Comparison of ENCODE assay signal across 9 cellular contexts in the genomic region with DNA sequence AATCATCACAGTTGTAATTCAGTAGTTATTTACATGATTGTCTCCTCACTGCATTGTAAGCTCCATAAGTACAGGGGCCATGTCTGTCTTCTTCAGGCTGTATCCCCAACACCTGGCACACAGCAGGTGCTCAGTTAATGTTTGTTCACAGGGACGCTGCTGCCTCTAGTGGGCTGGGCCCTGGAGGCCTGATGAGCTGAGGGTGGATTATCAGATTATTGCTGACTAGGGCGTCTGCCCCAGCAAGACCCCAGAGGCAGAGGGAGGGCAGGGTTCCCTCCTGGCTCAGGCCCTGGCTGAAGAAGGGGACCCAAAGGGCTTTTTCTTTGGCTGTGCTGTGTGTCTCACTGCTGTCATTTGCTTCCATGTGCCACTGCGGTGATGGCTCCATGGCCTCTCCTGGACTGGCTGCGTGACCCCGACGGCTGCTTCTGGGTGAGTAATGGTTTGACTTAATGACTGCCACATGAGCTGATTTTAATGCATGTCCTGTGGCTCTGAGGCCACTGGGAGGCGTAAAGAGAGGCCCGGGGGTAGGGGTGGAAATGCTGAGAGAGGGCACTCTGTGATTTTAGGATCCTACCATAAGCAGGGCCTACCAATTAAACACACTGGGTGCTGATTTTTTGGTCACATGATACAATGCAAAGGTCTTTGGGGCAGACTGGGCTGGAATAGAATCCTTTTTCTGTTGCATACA. TPM values are rescaled to one million over a fixed set of nuclear protein-coding genes. Genes with fewer than 3 reads are reported as not detected.
DNase-seq lines count a peak whose midpoint lies in the region; ATAC-seq and TF ChIP-seq lines count a peak whose summit lies in the region.
"Had no signal": no experiment of that assay in that cellular context is flagged by ENCODE, and none has a peak within 500 bp of the region (broad histone marks: within the 10 kb centered on the region; RNA-seq: fewer than 3 reads in every experiment).

No MANE protein-coding gene starts in this region.

- H3K4me3 ChIP-seq in BE2C (ENCODE audit: low read depth, low read length) (no peak overlapping the region), H7 (ENCODE audit: insufficient read depth, low read depth, low read length) (no peak overlapping the region), coronary artery (no peak overlapping the region), left ventricle myocardium inferior (no peak overlapping the region)

- H3K36me3 Mint-ChIP-seq in WTC11, result no peaks in the 10 kb centered on the region

- H3K4me1 ChIP-seq in BE2C (no peaks in the 10 kb centered on the region), left ventricle myocardium inferior (peaks cover 31% of the 10 kb centered on the region)

- no peaks in the 10 kb centered on the region for H3K9me3 Mint-ChIP-seq in WTC11

- peak; percentile 36 for TF ChIP-seq CTCF in BE2C (IDR thresholded peaks at IDR 0.05; ENCODE audit: low read depth, low read length)
- peak; percentile 35; the same call in 1 of the 2 replicates for TF ChIP-seq CTCF in WTC11 (IDR thresholded peaks at IDR 0.05)
- TF ChIP-seq CTCF in coronary artery (IDR thresholded peaks at IDR 0.05), result no peak
- TF ChIP-seq CTCF in RWPE1 (conservative IDR thresholded peaks at IDR 0.05; ENCODE audit: low read depth), result no peak
- no peak for TF ChIP-seq CTCF in left ventricle myocardium inferior (IDR thresholded peaks at IDR 0.05; ENCODE audit: borderline replicate concordance)

- no peaks in the 10 kb centered on the region for H3K9me3 ChIP-seq in BE2C
- no peaks in the 10 kb centered on the region for H3K9me3 ChIP-seq in left ventricle myocardium inferior (replicated peaks)

- DNase-seq in BE2C (peak; percentile 22), H7 (peak; percentile 88), WTC11 (ENCODE audit: low spot score) (peak; percentile 64), iPS-NIHi11 (ENCODE audit: low spot score) (peak; percentile 66), coronary artery (ENCODE audit: low spot score) (no peak), RWPE1 (ENCODE audit: low spot score) (no peak), left ventricle myocardium inferior (no peak)
- DNase-seq: foreskin melanocyte had no signal

- peaks cover 16% of the 10 kb centered on the region for H3K4me1 Mint-ChIP-seq in WTC11

- no peaks in the 10 kb centered on the region for H3K27me3 ChIP-seq in BE2C
- peaks cover 4% of the 10 kb centered on the region; the same call in 1 of the 2 replicates for H3K27me3 ChIP-seq in H7 (ENCODE audit: control insufficient read depth, insufficient read depth, low read length)
- peaks cover 1% of the 10 kb centered on the region for H3K27me3 ChIP-seq in left ventricle myocardium inferior (ENCODE audit: low read depth)

- CTCF ChIA-PET in WTC11 (lab: Charles Lee) (interaction anchor here (0.5 to 3.2 kb wide), 44 partner anchors 8 to 1545 kb away, joined by 3 to 29 read pairs (median 4); a partner anchor contains a TSS), RWPE1 (lab: Yijun Ruan, JAX) (interaction anchor here (0.5 kb wide), 1 partner anchor 147 kb away, joined by 3 read pairs; no protein-coding TSS in a partner anchor)

- no peaks in the 10 kb centered on the region for H3K36me3 ChIP-seq in BE2C
- no peaks in the 10 kb centered on the region for H3K36me3 ChIP-seq in H7 (replicated peaks; ENCODE audit: control insufficient read depth, insufficient read depth, low read length)
- H3K36me3 ChIP-seq in left ventricle myocardium inferior, result no peaks in the 10 kb centered on the region

- H3K27me3 Mint-ChIP-seq in WTC11 (ENCODE audit: low read depth), result peaks cover 6% of the 10 kb centered on the region; the same call in 1 of the 2 replicates

- peak overlapping the region; percentile 71; the same call in 1 of the 2 replicates for H3K27ac Mint-ChIP-seq in WTC11

- H3K27ac ChIP-seq in coronary artery, result no peak overlapping the region
- no peak overlapping the region for H3K27ac ChIP-seq in RWPE1
- no peak overlapping the region for H3K27ac ChIP-seq in left ventricle myocardium inferior (replicated peaks)

- intact Hi-C loops in left ventricle myocardium inferior (cut with micrococcal nuclease), result no loop called here

- H3K4me3 Mint-ChIP-seq in WTC11, result no peak overlapping the region

- POLR2A ChIA-PET in WTC11 (lab: Charles Lee) (no interaction called here), RWPE1 (lab: Yijun Ruan, JAX; ENCODE audit: low non-redundant PET) (no interaction called here)

- peak; percentile 87 for ATAC-seq in WTC11
- ATAC-seq in GM18907 (IDR thresholded peaks at IDR 0.05; ENCODE audit: unreplicated experiment), result no peak

TF ChIP-seq in WTC11, 78 proteins besides CTCF, POLR2A, EP300 and RAD21:
- TF ChIP-seq FOXK1 (CRISPR knock-in tag; IDR thresholded peaks at IDR 0.05) (no peak), ZNF263 (CRISPR knock-in tag; IDR thresholded peaks at IDR 0.05; ENCODE audit: low read depth) (no peak), NFE2L1 (CRISPR knock-in tag; IDR thresholded peaks at IDR 0.05) (no peak), ZNF416 (CRISPR knock-in tag; IDR thresholded peaks at IDR 0.05) (no peak), CBFB (CRISPR knock-in tag; IDR thresholded peaks at IDR 0.05; ENCODE audit: low read depth) (no peak), GRHL2 (CRISPR knock-in tag; IDR thresholded peaks at IDR 0.05; ENCODE audit: insufficient replicate concordance, severe bottlenecking) (no peak), NFYB (CRISPR knock-in tag; conservative IDR thresholded peaks at IDR 0.05; ENCODE audit: low read depth) (no peak), RELA (CRISPR knock-in tag; IDR thresholded peaks at IDR 0.05; ENCODE audit: borderline replicate concordance) (no peak), ZBTB21 (CRISPR knock-in tag; IDR thresholded peaks at IDR 0.05; ENCODE audit: borderline replicate concordance) (no peak)
- TF ChIP-seq, protein P1, sequence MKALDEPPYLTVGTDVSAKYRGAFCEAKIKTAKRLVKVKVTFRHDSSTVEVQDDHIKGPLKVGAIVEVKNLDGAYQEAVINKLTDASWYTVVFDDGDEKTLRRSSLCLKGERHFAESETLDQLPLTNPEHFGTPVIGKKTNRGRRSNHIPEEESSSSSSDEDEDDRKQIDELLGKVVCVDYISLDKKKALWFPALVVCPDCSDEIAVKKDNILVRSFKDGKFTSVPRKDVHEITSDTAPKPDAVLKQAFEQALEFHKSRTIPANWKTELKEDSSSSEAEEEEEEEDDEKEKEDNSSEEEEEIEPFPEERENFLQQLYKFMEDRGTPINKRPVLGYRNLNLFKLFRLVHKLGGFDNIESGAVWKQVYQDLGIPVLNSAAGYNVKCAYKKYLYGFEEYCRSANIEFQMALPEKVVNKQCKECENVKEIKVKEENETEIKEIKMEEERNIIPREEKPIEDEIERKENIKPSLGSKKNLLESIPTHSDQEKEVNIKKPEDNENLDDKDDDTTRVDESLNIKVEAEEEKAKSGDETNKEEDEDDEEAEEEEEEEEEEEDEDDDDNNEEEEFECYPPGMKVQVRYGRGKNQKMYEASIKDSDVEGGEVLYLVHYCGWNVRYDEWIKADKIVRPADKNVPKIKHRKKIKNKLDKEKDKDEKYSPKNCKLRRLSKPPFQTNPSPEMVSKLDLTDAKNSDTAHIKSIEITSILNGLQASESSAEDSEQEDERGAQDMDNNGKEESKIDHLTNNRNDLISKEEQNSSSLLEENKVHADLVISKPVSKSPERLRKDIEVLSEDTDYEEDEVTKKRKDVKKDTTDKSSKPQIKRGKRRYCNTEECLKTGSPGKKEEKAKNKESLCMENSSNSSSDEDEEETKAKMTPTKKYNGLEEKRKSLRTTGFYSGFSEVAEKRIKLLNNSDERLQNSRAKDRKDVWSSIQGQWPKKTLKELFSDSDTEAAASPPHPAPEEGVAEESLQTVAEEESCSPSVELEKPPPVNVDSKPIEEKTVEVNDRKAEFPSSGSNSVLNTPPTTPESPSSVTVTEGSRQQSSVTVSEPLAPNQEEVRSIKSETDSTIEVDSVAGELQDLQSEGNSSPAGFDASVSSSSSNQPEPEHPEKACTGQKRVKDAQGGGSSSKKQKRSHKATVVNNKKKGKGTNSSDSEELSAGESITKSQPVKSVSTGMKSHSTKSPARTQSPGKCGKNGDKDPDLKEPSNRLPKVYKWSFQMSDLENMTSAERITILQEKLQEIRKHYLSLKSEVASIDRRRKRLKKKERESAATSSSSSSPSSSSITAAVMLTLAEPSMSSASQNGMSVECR (CRISPR knock-in tag; IDR thresholded peaks at IDR 0.05; ENCODE audit: borderline replicate concordance), result no peak
- TF ChIP-seq, protein P2, sequence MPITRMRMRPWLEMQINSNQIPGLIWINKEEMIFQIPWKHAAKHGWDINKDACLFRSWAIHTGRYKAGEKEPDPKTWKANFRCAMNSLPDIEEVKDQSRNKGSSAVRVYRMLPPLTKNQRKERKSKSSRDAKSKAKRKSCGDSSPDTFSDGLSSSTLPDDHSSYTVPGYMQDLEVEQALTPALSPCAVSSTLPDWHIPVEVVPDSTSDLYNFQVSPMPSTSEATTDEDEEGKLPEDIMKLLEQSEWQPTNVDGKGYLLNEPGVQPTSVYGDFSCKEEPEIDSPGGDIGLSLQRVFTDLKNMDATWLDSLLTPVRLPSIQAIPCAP (CRISPR knock-in tag; IDR thresholded peaks at IDR 0.05), result no peak
- TF ChIP-seq, protein P3, sequence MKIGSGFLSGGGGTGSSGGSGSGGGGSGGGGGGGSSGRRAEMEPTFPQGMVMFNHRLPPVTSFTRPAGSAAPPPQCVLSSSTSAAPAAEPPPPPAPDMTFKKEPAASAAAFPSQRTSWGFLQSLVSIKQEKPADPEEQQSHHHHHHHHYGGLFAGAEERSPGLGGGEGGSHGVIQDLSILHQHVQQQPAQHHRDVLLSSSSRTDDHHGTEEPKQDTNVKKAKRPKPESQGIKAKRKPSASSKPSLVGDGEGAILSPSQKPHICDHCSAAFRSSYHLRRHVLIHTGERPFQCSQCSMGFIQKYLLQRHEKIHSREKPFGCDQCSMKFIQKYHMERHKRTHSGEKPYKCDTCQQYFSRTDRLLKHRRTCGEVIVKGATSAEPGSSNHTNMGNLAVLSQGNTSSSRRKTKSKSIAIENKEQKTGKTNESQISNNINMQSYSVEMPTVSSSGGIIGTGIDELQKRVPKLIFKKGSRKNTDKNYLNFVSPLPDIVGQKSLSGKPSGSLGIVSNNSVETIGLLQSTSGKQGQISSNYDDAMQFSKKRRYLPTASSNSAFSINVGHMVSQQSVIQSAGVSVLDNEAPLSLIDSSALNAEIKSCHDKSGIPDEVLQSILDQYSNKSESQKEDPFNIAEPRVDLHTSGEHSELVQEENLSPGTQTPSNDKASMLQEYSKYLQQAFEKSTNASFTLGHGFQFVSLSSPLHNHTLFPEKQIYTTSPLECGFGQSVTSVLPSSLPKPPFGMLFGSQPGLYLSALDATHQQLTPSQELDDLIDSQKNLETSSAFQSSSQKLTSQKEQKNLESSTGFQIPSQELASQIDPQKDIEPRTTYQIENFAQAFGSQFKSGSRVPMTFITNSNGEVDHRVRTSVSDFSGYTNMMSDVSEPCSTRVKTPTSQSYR (CRISPR knock-in tag; IDR thresholded peaks at IDR 0.05), result no peak
TF ChIP-seq in WTC11: peak in this region for 0.

RNA-seq across cellular contexts. Expression of a gene that starts 20.8 kb away (rescaled TPM):
- 24.5 TPM for polyA plus RNA-seq in BE2C (2012; ENCODE audit: insufficient read depth, insufficient read length, low read depth)
- total RNA-seq in H7 (2014; rRNA removed; shearing (Covaris generic)), result 58.7 and 79.7 TPM in 2 replicates
- total RNA-seq in WTC11 (2021) (80.6 to 85.0 TPM (median 81.2 TPM) in 3 replicates), left ventricle myocardium inferior (23.4 TPM)

Comparison
In these comparisons a context has a peak if more than half of its experiments do, and no peak if none do; other contexts are left out.
1. DNase-seq: peak in BE2C (single experiment), H7 (single experiment), WTC11 (single experiment) and iPS-NIHi11 (single experiment); none in coronary artery (single experiment), RWPE1 (single experiment) and left ventricle myocardium inferior (single experiment).
2. CTCF ChIP-seq: peak in BE2C (single experiment) and WTC11 (single experiment); none in coronary artery (single experiment), RWPE1 (single experiment) and left ventricle myocardium inferior (single experiment).